1 cellular context compared by ENCODE assay signal in the genomic region with DNA sequence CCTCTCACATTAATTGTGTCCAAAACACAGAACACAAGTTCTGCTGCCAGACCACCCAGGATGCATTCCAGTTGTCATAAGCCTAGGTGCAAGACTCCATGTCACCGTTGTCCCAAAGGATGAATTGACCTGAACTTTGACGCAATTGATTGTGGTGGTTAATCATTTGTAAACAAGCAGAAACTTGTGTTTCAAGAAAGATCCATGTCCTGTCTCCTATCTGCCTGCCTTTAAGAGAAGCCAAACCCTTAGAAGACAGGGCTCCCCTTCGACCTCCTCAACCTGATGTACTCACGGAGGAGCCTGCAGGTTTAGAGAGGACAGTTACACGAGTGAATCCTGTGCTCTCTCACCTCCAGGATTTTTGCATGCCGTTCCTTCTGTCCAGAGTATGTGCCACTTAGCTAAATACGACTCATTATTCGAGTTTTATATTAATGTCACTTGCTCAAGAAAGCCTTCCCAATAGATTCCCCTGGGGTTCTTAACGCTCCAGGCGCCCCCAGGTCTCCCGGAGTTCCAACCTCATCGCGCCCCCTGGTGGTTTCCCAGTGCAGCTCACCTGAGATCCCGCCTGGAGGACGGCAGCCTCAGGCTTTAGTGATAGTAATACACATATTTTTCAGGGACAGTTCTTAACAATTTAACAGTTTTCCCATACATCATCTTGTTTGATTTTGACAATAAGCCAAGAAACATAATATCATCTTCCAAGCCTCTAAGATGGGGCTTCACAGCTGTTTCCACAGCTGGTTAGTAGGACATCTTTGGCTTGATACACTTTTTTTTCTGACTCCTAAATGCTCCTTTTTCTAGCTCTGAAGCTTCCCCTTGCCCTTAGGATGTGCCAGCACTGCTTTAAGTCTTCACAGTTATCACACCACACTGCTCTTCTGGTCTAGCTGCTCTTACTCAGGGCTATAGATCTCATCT.
TF ChIP-seq lines count a peak whose summit lies in the region.

No MANE protein-coding gene starts in this region.

TF ChIP-seq in GM12878, 131 proteins besides CTCF, POLR2A, EP300 and RAD21 (continued from another document):
- TF ChIP-seq TCF7 (IDR thresholded peaks at IDR 0.05; ENCODE audit: borderline replicate concordance) (no peak), CHD4 (IDR thresholded peaks at IDR 0.05) (no peak), FOXK2 (IDR thresholded peaks at IDR 0.05) (no peak), CBFB (IDR thresholded peaks at IDR 0.05; ENCODE audit: low read depth) (no peak), RFX5 (IDR thresholded peaks at IDR 0.05; ENCODE audit: low read depth, low read length) (no peak), ASH2L (IDR thresholded peaks at IDR 0.05; ENCODE audit: borderline replicate concordance, low read depth) (no peak), HDGF (IDR thresholded peaks at IDR 0.05) (no peak), ATF7 (IDR thresholded peaks at IDR 0.05; ENCODE audit: low read depth) (no peak), NR2F1 (conservative IDR thresholded peaks at IDR 0.05) (no peak), ZBED1 (IDR thresholded peaks at IDR 0.05; ENCODE audit: borderline replicate concordance) (no peak)
TF ChIP-seq in GM12878: peak in this region for 0.
